Comparison of ENCODE assay signal across 17 cellular contexts in genomic region chr17:60039096-60039495, GRCh38.
"Had no signal": no experiment of that assay in that cellular context is flagged by ENCODE, and none has a peak within 500 bp of the region (broad histone marks: within the 10 kb centered on the region; RNA-seq: fewer than 3 reads in every experiment).

No MANE protein-coding gene starts in this region.

- H3K27me3 ChIP-seq: right lobe of liver, upper lobe of left lung had no signal

- H3K27ac ChIP-seq: esophagus muscularis mucosa, right lobe of liver, suprapubic skin, upper lobe of left lung had no signal

- H3K4me1 ChIP-seq: right lobe of liver had no signal

- DNase-seq: activated T-cell treated with anti-CD3 and anti-CD28 coated beads, Interleukin-2, amount 50 U/mL, for 1 hour; amniotic stem cell; foreskin fibroblast; head of caudate nucleus; mammary epithelial cell; occipital lobe; right lobe of liver; stimulated activated CD4-positive, alpha-beta T cell treated with anti-CD3 and anti-CD28 coated beads, Interleukin-12 subunit alpha, Interleukin-12 subunit beta, amount 100 ng/mL, for 4 hours; stimulated activated CD4-positive, alpha-beta T cell treated with anti-CD3 and anti-CD28 coated beads, Interleukin-2, amount 100 ng/mL, for 48 hours; stimulated activated CD8-positive, alpha-beta memory T cell treated with anti-CD3 and anti-CD28 coated beads, Interleukin-4, amount 100 ng/mL, for 48 hours; stimulated activated naive CD8-positive, alpha-beta T cell treated with anti-CD3 and anti-CD28 coated beads, Interleukin-15, Interleukin-2, amounts not matched to agents 100 U/mL and 50 U/mL, for 24 hours; upper lobe of left lung had no signal

- ATAC-seq: activated CD4-positive, CD25-positive, alpha-beta regulatory T cell treated with anti-CD3 and anti-CD28 coated beads, Interleukin-2, amount 50 U/mL, for 24 hours; left lobe of liver; natural killer cell treated with Interleukin-12 subunit alpha and Interleukin-12 subunit beta and Interleukin-15 and Interleukin-18, amount 100 ng/mL, for 72 hours; right lobe of liver; stimulated activated naive CD8-positive, alpha-beta T cell treated with anti-CD3 and anti-CD28 coated beads, Interleukin-15, Interleukin-2, amounts not matched to agents 100 U/mL and 50 U/mL, for 24 hours had no signal

- H3K9me3 ChIP-seq: esophagus muscularis mucosa, right lobe of liver, suprapubic skin, upper lobe of left lung had no signal

- H3K4me3 ChIP-seq: esophagus muscularis mucosa, right lobe of liver, suprapubic skin, upper lobe of left lung had no signal
